In the genomic region with DNA sequence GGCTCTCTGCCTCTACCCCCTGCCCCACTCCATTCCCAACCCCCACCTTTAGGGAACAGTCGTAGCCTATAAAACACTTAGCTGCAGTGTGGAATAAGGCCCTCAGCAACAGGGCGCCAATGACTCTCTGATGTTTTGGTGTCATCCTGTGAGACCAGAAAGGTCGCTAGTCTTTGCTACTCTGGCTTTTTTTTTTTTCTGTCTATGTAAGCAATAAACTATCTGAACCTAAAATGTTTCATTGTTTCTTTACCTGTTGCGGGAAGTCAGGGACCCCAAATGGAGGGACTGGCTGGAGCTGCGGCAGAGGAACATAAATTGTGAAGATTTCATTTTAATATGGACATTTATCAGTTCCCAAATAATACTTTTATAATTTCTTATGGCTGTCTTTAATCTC, we compare ENCODE assay signal across 24 cellular contexts.
"Had no signal": no experiment of that assay in that cellular context is flagged by ENCODE, and none has a peak within 500 bp of the region (broad histone marks: within the 10 kb centered on the region; RNA-seq: fewer than 3 reads in every experiment).

No MANE protein-coding gene starts in this region.

- H3K9me3 ChIP-seq: colonic mucosa had no signal

- H3K27ac ChIP-seq: colonic mucosa, epithelial cell of prostate, esophagus squamous epithelium, gastrocnemius medialis, heart right ventricle, left lung, lower lobe of right lung had no signal

- H3K36me3 ChIP-seq: colonic mucosa, esophagus squamous epithelium, gastrocnemius medialis, heart right ventricle, left lung, lower lobe of right lung had no signal

- H3K4me3 ChIP-seq: colonic mucosa, esophagus squamous epithelium, gastrocnemius medialis, heart right ventricle, left lung, lower lobe of right lung, mucosa of descending colon had no signal

- FAIRE-seq: endometrium, islet of Langerhans, keratinocyte had no signal

- ATAC-seq: effector memory CD8-positive, alpha-beta T cell; esophagus mucosa; gastrocnemius medialis; heart right ventricle; left cardiac atrium; left lung; left ventricle myocardium superior; lower lobe of right lung; mucosa of descending colon had no signal

- DNase-seq: colonic mucosa; cortex of kidney; effector CD8-positive, alpha-beta T cell; effector memory CD8-positive, alpha-beta T cell; endodermal cell; esophagus squamous epithelium; foreskin fibroblast; foreskin melanocyte; gastrocnemius medialis; glutamatergic neuron; head of caudate nucleus; heart right ventricle; hippocampal formation; left cardiac atrium; left lung; left ventricle myocardium superior; lower lobe of right lung; mesenchymal stem cell; mucosa of descending colon had no signal

- H3K27me3 ChIP-seq: colonic mucosa, esophagus squamous epithelium, gastrocnemius medialis, heart right ventricle, left lung had no signal

- H3K4me1 ChIP-seq: colonic mucosa, left lung, lower lobe of right lung had no signal
